27 cellular contexts compared by ENCODE assay signal in the genomic region with DNA sequence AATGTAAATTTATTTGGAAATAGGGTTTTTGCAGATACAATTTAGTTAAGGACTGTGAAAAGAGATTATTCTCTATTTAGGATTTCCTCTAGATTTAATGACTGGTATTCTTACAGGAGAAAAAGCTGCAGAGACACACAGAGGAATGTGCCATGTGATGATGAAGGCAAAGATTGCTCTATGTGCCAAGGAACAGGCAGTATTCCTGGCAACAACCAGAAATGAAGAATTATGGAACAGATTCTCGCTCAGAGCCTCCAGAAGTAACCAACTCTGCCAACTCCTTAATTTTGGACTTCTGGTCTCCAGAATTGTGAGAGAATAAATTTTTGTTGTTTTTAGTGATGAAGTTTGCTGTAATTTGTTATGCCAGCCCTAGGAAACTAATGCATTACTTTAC.
"Had no signal": no experiment of that assay in that cellular context is flagged by ENCODE, and none has a peak within 500 bp of the region (broad histone marks: within the 10 kb centered on the region; RNA-seq: fewer than 3 reads in every experiment).

No MANE protein-coding gene starts in this region.

- H3K9me3 ChIP-seq: breast epithelium, Peyer's patch had no signal

- H3K27me3 ChIP-seq: breast epithelium, Peyer's patch had no signal

- H3K27ac ChIP-seq: breast epithelium, Peyer's patch, RWPE1 had no signal

- H3K4me3 ChIP-seq: breast epithelium, K562, Peyer's patch had no signal

- H3K4me1 ChIP-seq: breast epithelium, Peyer's patch had no signal

- DNase-seq: activated B cell treated with CpG ODN at 0.5 μM for 24 hours; activated CD4-positive, alpha-beta T cell treated with anti-CD3 and anti-CD28 coated beads for 1 hour; activated CD4-positive, alpha-beta T cell treated with anti-CD3 and anti-CD28 coated beads, Interleukin-2, amount 10 ng/mL, durations not matched to agents 24 days and 14 days; activated CD4-positive, alpha-beta T cell treated with anti-CD3 and anti-CD28 coated beads, Interleukin-2, amount 50 U/mL, for 48 hours; activated CD8-positive, alpha-beta memory T cell treated with anti-CD3 and anti-CD28 coated beads for 24 hours; activated naive CD4-positive, alpha-beta T cell treated with anti-CD3 and anti-CD28 coated beads, Interleukin-2, amount 50 U/mL, for 16 hours; activated naive CD8-positive, alpha-beta T cell treated with anti-CD3 and anti-CD28 coated beads, Interleukin-2, amount 10 ng/mL, durations not matched to agents 7 days and 5 days; activated T-cell treated with anti-CD3 and anti-CD28 coated beads, Interleukin-2, amount 50 U/mL, for 48 hours; aorta; caudate nucleus; Karpas-422; MM.1S; NCI-H1105; NCI-H1436; NCI-H1694 treated with DMSO at 0.1 percent for 48 hours; NCI-H2029 treated with DMSO at 0.1 percent for 48 hours; NCI-H345; NCI-H524; Peyer's patch; SHP77; T-helper 17 cell; T1000 had no signal

- ATAC-seq: activated T-helper 17 cell treated with anti-CD3 and anti-CD28 coated beads, Interleukin-2, amount 50 U/mL, for 72 hours; K562; T-helper 17 cell had no signal

- H3K36me3 ChIP-seq: breast epithelium, Peyer's patch had no signal

- FAIRE-seq: K562, TTC549 had no signal
